In genomic region chr15:51726302-51727073, GRCh38 we compare ENCODE assay signal across 9 cellular contexts. TPM values are rescaled to one million over a fixed set of nuclear protein-coding genes. Genes with fewer than 3 reads are reported as not detected.
DNase-seq lines count a peak whose midpoint lies in the region; ATAC-seq and TF ChIP-seq lines count a peak whose summit lies in the region.
"Had no signal": no experiment of that assay in that cellular context is flagged by ENCODE, and none has a peak within 500 bp of the region (broad histone marks: within the 10 kb centered on the region; RNA-seq: fewer than 3 reads in every experiment).

No MANE protein-coding gene starts in this region.

- H3K14ac ChIP-seq in trophoblast cell (ENCODE audit: low read length), result peak overlapping the region; percentile 15

- H3K23ac ChIP-seq in trophoblast cell (ENCODE audit: low read length), result no peak overlapping the region

- H2AK5ac ChIP-seq in trophoblast cell (ENCODE audit: low read length), result no peak overlapping the region

- H3K79me2 ChIP-seq in trophoblast cell (ENCODE audit: control insufficient read depth, insufficient read depth, low read length, poor library complexity), result no peaks in the 10 kb centered on the region

- H4K91ac ChIP-seq in trophoblast cell (ENCODE audit: low read depth, low read length), result peak overlapping the region; percentile 62

- H4K8ac ChIP-seq in trophoblast cell (ENCODE audit: low read depth, low read length), result no peak overlapping the region

- peak; percentile 62 for ATAC-seq in GM21723 (IDR thresholded peaks at IDR 0.05; ENCODE audit: unreplicated experiment)
- peak; percentile 99 for ATAC-seq in foreskin keratinocyte

- DNase-seq in DMS 273 (lab: John Stamatoyannopoulos, UW; ENCODE audit: unreplicated experiment) (peak; percentile 45), DMS 273 treated with DMSO at 0.1 percent for 48 hours (lab: John Stamatoyannopoulos, UW) (no peak), foreskin keratinocyte (peak; percentile 88 to 95), trophoblast cell (peak; percentile 84 to 93), WERI-Rb-1 (no peak)
- peak; percentile 55 to 61 for DNase-seq in activated CD4-positive, alpha-beta T cell treated with anti-CD3 and anti-CD28 coated beads for 4 hours

- H3K27me3 ChIP-seq in HUES64 (ENCODE audit: insufficient read depth, low read length) (no peaks in the 10 kb centered on the region), foreskin keratinocyte (no peaks in the 10 kb centered on the region), trophoblast cell (ENCODE audit: insufficient read depth, low read length) (no peaks in the 10 kb centered on the region), WERI-Rb-1 (ENCODE audit: insufficient read depth, low read depth, severe bottlenecking) (no peaks in the 10 kb centered on the region)

- peak; percentile 23 for TF ChIP-seq CTCF in foreskin keratinocyte (conservative IDR thresholded peaks at IDR 0.05)
- TF ChIP-seq CTCF in WERI-Rb-1 (IDR thresholded peaks at IDR 0.05; ENCODE audit: low read depth, low read length), result no peak

- H4K12ac ChIP-seq in trophoblast cell (ENCODE audit: low read depth, low read length), result no peak overlapping the region

- H3K36me3 ChIP-seq in HUES64 (ENCODE audit: insufficient read depth, low read length), result no peaks in the 10 kb centered on the region
- no peaks in the 10 kb centered on the region for H3K36me3 ChIP-seq in trophoblast cell (ENCODE audit: control insufficient read depth in 1 of 2, insufficient read depth in 2 of 2, low read length in 2 of 2)
- H3K36me3 ChIP-seq in WERI-Rb-1, result no peaks in the 10 kb centered on the region; the same call in none of the 2 replicates

- H3K4ac ChIP-seq in trophoblast cell (ENCODE audit: low read depth, low read length), result no peak overlapping the region

- H3K9ac ChIP-seq in HUES64 (ENCODE audit: low read depth, low read length), result no peak overlapping the region
- no peak overlapping the region for H3K9ac ChIP-seq in trophoblast cell (ENCODE audit: low read length)

- peak overlapping the region; percentile 29 for H2BK5ac ChIP-seq in trophoblast cell (ENCODE audit: low read depth, low read length, poor library complexity)

- H3K4me1 ChIP-seq in HUES64 (ENCODE audit: insufficient read depth, low read length), result peaks cover 29% of the 10 kb centered on the region
- H3K4me1 ChIP-seq in foreskin keratinocyte, result peaks cover 19% of the 10 kb centered on the region
- peaks cover 10 to 16% of the 10 kb centered on the region in 2 experiments for H3K4me1 ChIP-seq in trophoblast cell (ENCODE audit: control insufficient read depth in 1 of 2, insufficient read depth in 2 of 2, low read length in 2 of 2)

- no peak overlapping the region for H3K18ac ChIP-seq in trophoblast cell (ENCODE audit: low read length)

- no peaks in the 10 kb centered on the region for H3K9me3 ChIP-seq in HUES64 (ENCODE audit: insufficient read depth, low read depth, low read length)
- H3K9me3 ChIP-seq in trophoblast cell (ENCODE audit: insufficient read depth, low read depth, low read length), result no peaks in the 10 kb centered on the region
- H3K9me3 ChIP-seq in WERI-Rb-1 (ENCODE audit: severe bottlenecking), result no peaks in the 10 kb centered on the region
- H3K9me3 ChIP-seq: thoracic aorta had no signal

- H2BK12ac ChIP-seq in trophoblast cell (ENCODE audit: low read length), result peak overlapping the region; percentile 25

- H3K4me3 ChIP-seq in HUES64 (ENCODE audit: low read length) (no peak overlapping the region), trophoblast cell (ENCODE audit: low read depth, low read length) (no peak overlapping the region), WERI-Rb-1 (ENCODE audit: low read depth, low read length) (no peak overlapping the region)
- H3K4me3 ChIP-seq: thoracic aorta had no signal

- peaks cover 10% of the 10 kb centered on the region for H3K79me1 ChIP-seq in trophoblast cell (ENCODE audit: low read length)

- WGBS in HUES64, result 9% methylated on average over 5 of the region's 5 CpGs
- no CpG with 5 or more reads among the region's 5 CpGs for WGBS in trophoblast cell (ENCODE audit: extremely low coverage, insufficient coverage, insufficient read length)

- H2AFZ ChIP-seq in trophoblast cell (ENCODE audit: insufficient read depth, low read length, poor library complexity), result no peak overlapping the region

- H3K27ac ChIP-seq in HUES64 (ENCODE audit: low read depth, low read length) (peak overlapping the region; percentile 32; the same call in 1 of the 2 replicates), foreskin keratinocyte (no peak overlapping the region), trophoblast cell (ENCODE audit: low read depth, low read length) (peak overlapping the region; percentile 81), WERI-Rb-1 (no peak overlapping the region)
- H3K27ac ChIP-seq: thoracic aorta had no signal

- H3K4me2 ChIP-seq in trophoblast cell (ENCODE audit: low read length), result peak overlapping the region; percentile 42

- H2BK120ac ChIP-seq in trophoblast cell (ENCODE audit: insufficient read depth, low read length, poor library complexity), result peak overlapping the region; percentile 18

RNA-seq across cellular contexts. Expression of gene LYSMD2, which starts 11.0 kb away (rescaled TPM):
- 2.6 TPM for polyA plus RNA-seq in HUES64 (2013, experiment 1 of 2)
- polyA plus RNA-seq in HUES64 (2013, experiment 2 of 2), result 1.4 TPM
- total RNA-seq in foreskin keratinocyte, result 6.8 and 7.5 TPM in 2 replicates
- polyA plus RNA-seq in foreskin keratinocyte, result 5.9 and 8.8 TPM in 2 replicates
- polyA plus RNA-seq in trophoblast cell (2013), result 1.2 and 1.4 TPM in 2 replicates

RNA-seq across cellular contexts. Expression of gene TMOD2, which starts 24.9 kb away (rescaled TPM):
- polyA plus RNA-seq in HUES64 (2013, experiment 1 of 2), result 1.7 TPM
- polyA plus RNA-seq in HUES64 (2013, experiment 2 of 2), result 1.7 TPM
- total RNA-seq in foreskin keratinocyte, result 8.6 and 9.7 TPM in 2 replicates
- polyA plus RNA-seq in foreskin keratinocyte, result 1.6 and 1.7 TPM in 2 replicates
- 2.7 TPM in 2 replicates for polyA plus RNA-seq in trophoblast cell (2013)

RNA-seq across cellular contexts. Expression of gene SCG3, which starts 45.2 kb away (rescaled TPM):
- 37.4 TPM for polyA plus RNA-seq in HUES64 (2013, experiment 1 of 2)
- 35.0 TPM for polyA plus RNA-seq in HUES64 (2013, experiment 2 of 2)
- total RNA-seq in foreskin keratinocyte, result not detected in 2 replicates
- polyA plus RNA-seq in foreskin keratinocyte, result 0.01 TPM in 1 of 2 replicates, not detected in the other
- 12.5 and 13.4 TPM in 2 replicates for polyA plus RNA-seq in trophoblast cell (2013)
- total RNA-seq: thoracic aorta had no signal

Comparison
In these comparisons a context has a peak if more than half of its experiments do, and no peak if none do; other contexts are left out.
1. DNase-seq: peak in DMS 273 (single experiment), activated CD4-positive, alpha-beta T cell treated with anti-CD3 and anti-CD28 coated beads for 4 hours (2 of 2), foreskin keratinocyte (2 of 2) and trophoblast cell (2 of 2); none in DMS 273 treated with DMSO at 0.1 percent for 48 hours (single experiment) and WERI-Rb-1 (single experiment).
2. H3K27ac ChIP-seq: peak in HUES64 (single experiment) and trophoblast cell (single experiment); none in foreskin keratinocyte (single experiment) and WERI-Rb-1 (single experiment).